Comparison of ENCODE assay signal across 11 cellular contexts in the genomic region with DNA sequence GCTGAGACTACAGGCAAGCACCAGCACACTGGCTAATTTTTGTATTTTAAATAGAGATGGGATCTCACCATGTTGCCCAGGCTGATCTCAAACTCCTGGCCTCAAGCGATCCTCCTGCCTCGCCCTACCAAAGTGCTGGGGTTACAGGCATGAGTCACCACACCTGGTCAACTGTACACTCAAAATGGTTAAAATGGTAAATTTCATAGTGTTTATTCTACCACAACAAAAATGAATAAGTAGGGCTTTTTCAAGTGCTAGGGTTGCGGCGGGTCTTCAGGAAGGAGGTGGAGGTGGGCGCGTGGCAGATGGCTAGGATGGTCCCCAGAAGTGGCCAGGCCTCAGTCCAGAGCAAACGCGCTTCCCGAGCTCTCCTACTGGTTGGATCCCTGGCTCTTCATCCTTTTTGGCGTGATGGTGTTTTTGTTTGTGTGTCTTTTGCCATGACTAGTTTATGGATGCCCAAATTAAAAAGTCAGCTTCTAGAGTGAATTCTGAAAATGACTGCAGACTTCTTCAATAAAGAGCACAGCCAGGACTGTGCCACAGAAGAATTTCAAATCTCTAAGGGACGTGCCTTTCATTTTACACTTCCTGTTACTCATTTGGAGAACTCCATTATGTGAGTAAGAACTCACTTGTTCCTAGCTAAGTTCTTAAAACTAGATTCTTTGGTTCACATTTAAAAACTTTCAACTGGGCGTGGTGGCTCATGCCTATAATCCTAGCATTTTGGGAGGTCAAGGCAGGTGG.
DNase-seq lines count a peak whose midpoint lies in the region; ATAC-seq and TF ChIP-seq lines count a peak whose summit lies in the region.
"Had no signal": no experiment of that assay in that cellular context is flagged by ENCODE, and none has a peak within 500 bp of the region (broad histone marks: within the 10 kb centered on the region; RNA-seq: fewer than 3 reads in every experiment).

No MANE protein-coding gene starts in this region.

- H3K4me3 Mint-ChIP-seq in CD14-positive monocyte = no peak overlapping the region
- H3K4me3 Mint-ChIP-seq: activated CD8-positive, alpha-beta T cell treated with anti-CD3 and anti-CD28 coated beads, Interleukin-2, amount 10 ng/mL, durations not matched to agents 7 days and 5 days had no signal

- H3K9me3 Mint-ChIP-seq in CD14-positive monocyte = peaks cover 6 to 20% (median 11%) of the 10 kb centered on the region in 7 donors

- peaks cover 2% of the 10 kb centered on the region for H3K4me1 Mint-ChIP-seq in CD14-positive monocyte

- intact Hi-C loops in CD14-positive monocyte (cut with micrococcal nuclease) = no loop called here

- no peaks in the 10 kb centered on the region for H3K36me3 Mint-ChIP-seq in CD14-positive monocyte

- DNase-seq in cardiac fibroblast (ENCODE audit: low read depth in 2 of 2) (peak; percentile 32 to 33), CD14-positive monocyte (ENCODE audit: low spot score) (no peak), cerebellum (ENCODE audit: low spot score) (no peak), NCI-H146 treated with DMSO at 0.1 percent for 48 hours (lab: John Stamatoyannopoulos, UW; ENCODE audit: unreplicated experiment) (no peak), HuH-7 (ENCODE audit: low spot score) (no peak)
- DNase-seq: activated CD8-positive, alpha-beta T cell treated with anti-CD3 and anti-CD28 coated beads, Interleukin-2, amount 10 ng/mL, durations not matched to agents 7 days and 5 days; left ventricle myocardium inferior; NCI-H2107 had no signal

- H3K27me3 Mint-ChIP-seq in CD14-positive monocyte (ENCODE audit: low read depth in 3 of 3) = peaks cover 5 to 18% (median 18%) of the 10 kb centered on the region in 3 donors

- no peak overlapping the region for H3K27ac Mint-ChIP-seq in CD14-positive monocyte
- H3K27ac Mint-ChIP-seq: activated CD8-positive, alpha-beta T cell treated with anti-CD3 and anti-CD28 coated beads, Interleukin-2, amount 10 ng/mL, durations not matched to agents 7 days and 5 days had no signal

- ATAC-seq in GM18861 (IDR thresholded peaks at IDR 0.05; ENCODE audit: unreplicated experiment) (peak; percentile 98), GM21515 (IDR thresholded peaks at IDR 0.05; ENCODE audit: unreplicated experiment) (peak; percentile 83), HG03135 (IDR thresholded peaks at IDR 0.05; ENCODE audit: unreplicated experiment) (peak; percentile 88)
- ATAC-seq: activated CD8-positive, alpha-beta T cell treated with anti-CD3 and anti-CD28 coated beads, Interleukin-2, amount 10 ng/mL, durations not matched to agents 7 days and 5 days had no signal

- TF ChIP-seq CTCF in cardiac fibroblast (IDR thresholded peaks at IDR 0.05; ENCODE audit: low read depth, low read length) (no peak), CD14-positive monocyte (IDR thresholded peaks at IDR 0.05) (no peak)

- H3K4me3 ChIP-seq in cardiac fibroblast (replicated peaks in 1 of 2; ENCODE audit: low read depth in 2 of 2, low read length in 2 of 2) = no peak overlapping the region
- H3K4me3 ChIP-seq: left ventricle myocardium inferior had no signal

Comparison
In these comparisons a context has a peak if more than half of its experiments do, and no peak if none do; other contexts are left out.
1. DNase-seq: peak in cardiac fibroblast (2 of 2); none in CD14-positive monocyte (single experiment), cerebellum (single experiment), NCI-H146 treated with DMSO at 0.1 percent for 48 hours (single experiment) and HuH-7 (single experiment).
2. Peak in every context shown above with its lines, with median percentiles within 50 percentile points of each other: ATAC-seq.